ENCODE assay signal across 22 cellular contexts in the genomic region with DNA sequence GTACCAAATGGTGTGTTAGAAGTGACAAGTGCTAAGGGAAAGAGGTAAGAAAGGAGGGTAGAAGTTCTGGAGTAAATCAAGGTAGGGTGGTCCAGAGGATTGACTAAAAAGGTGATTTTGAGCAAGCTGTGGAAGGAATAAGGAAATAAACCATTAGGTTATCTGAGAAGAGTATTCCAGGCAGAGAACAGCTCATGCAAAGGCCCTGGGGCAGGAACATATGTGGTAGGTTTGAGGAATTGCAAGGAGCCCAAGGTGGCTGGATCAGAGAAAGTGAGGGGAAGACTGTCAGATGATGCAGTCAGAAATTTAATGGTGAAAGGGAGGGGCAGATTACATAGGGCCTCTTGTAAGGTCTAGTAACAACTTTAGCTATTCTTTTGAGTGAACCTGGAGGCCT.
"Had no signal": no experiment of that assay in that cellular context is flagged by ENCODE, and none has a peak within 500 bp of the region (broad histone marks: within the 10 kb centered on the region; RNA-seq: fewer than 3 reads in every experiment).

No MANE protein-coding gene starts in this region.

- FAIRE-seq: endothelial cell of umbilical vein, frontal cortex, islet of Langerhans, keratinocyte had no signal

- H3K36me3 ChIP-seq: colonic mucosa, esophagus muscularis mucosa, heart right ventricle, left lung, lower lobe of right lung had no signal

- H3K9me3 ChIP-seq: colonic mucosa, esophagus muscularis mucosa, left lung, lower lobe of right lung had no signal

- H3K27me3 ChIP-seq: colonic mucosa, dorsolateral prefrontal cortex, esophagus muscularis mucosa, foreskin keratinocyte, heart right ventricle, left lung had no signal

- H3K4me3 Mint-ChIP-seq: naive thymus-derived CD4-positive, alpha-beta T cell had no signal

- DNase-seq: colonic mucosa; dermis blood vessel endothelial cell; dorsolateral prefrontal cortex; effector CD4-positive, alpha-beta T cell; effector memory CD4-positive, alpha-beta T cell; foreskin keratinocyte; glutamatergic neuron; head of caudate nucleus; heart right ventricle; hippocampal formation; left cardiac atrium; left lung; left ventricle myocardium superior; lower lobe of right lung; mesenchymal stem cell; midbrain; naive thymus-derived CD4-positive, alpha-beta T cell had no signal

- ATAC-seq: foreskin keratinocyte; heart right ventricle; left cardiac atrium; left lung; left ventricle myocardium superior; lower lobe of right lung; naive thymus-derived CD4-positive, alpha-beta T cell had no signal

- H3K4me1 Mint-ChIP-seq: naive thymus-derived CD4-positive, alpha-beta T cell had no signal

- H3K4me1 ChIP-seq: colonic mucosa, foreskin keratinocyte, left lung, lower lobe of right lung had no signal

- H3K36me3 Mint-ChIP-seq: naive thymus-derived CD4-positive, alpha-beta T cell had no signal

- H3K4me3 ChIP-seq: colonic mucosa, dorsolateral prefrontal cortex, esophagus muscularis mucosa, heart right ventricle, left lung, lower lobe of right lung had no signal

- H3K27ac Mint-ChIP-seq: naive thymus-derived CD4-positive, alpha-beta T cell had no signal

- H3K27ac ChIP-seq: colonic mucosa, dorsolateral prefrontal cortex, foreskin keratinocyte, heart right ventricle, left lung, lower lobe of right lung had no signal
